12 cellular contexts compared by ENCODE assay signal in the genomic region with DNA sequence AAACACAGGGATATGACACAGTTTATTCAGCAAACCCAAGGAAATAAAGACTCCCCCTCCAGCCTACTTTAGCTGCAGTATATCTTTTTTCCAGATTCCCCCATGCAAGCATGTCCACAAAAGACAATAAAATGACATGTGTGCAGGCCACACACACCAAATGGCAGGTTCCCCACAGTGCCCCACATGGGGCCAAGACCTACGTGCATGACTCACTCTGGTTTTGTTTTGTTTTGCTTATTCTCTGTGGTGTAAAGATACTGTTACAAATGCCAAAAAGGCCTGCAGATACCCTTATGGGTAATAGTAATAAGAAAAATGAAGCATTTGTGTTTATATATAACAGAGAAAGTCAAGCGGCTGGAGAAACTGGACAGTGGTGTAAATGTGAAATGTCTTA.
DNase-seq lines count a peak whose midpoint lies in the region; ATAC-seq and TF ChIP-seq lines count a peak whose summit lies in the region.
"Had no signal": no experiment of that assay in that cellular context is flagged by ENCODE, and none has a peak within 500 bp of the region (broad histone marks: within the 10 kb centered on the region; RNA-seq: fewer than 3 reads in every experiment).

No MANE protein-coding gene starts in this region.

- peak; percentile 72 for ATAC-seq in stimulated activated effector memory CD8-positive, alpha-beta T cell treated with anti-CD3 and anti-CD28 coated beads, Interleukin-12 subunit alpha, Interleukin-12 subunit beta, amount 100 ng/mL, for 72 hours

- no peak overlapping the region for H3K9ac ChIP-seq in mammary epithelial cell (ENCODE audit: insufficient read depth, low read length)

- no peaks in the 10 kb centered on the region for H3K4me1 ChIP-seq in breast epithelium
- H3K4me1 ChIP-seq in mammary epithelial cell (ENCODE audit: insufficient read depth, low read length), result peaks cover 4% of the 10 kb centered on the region

- H3K36me3 Mint-ChIP-seq in MCF 10A (ENCODE audit: insufficient read depth, unreplicated experiment), result no peaks in the 10 kb centered on the region
- H3K36me3 Mint-ChIP-seq in stimulated activated effector memory CD8-positive, alpha-beta T cell treated with anti-CD3 and anti-CD28 coated beads, Interleukin-12 subunit alpha, Interleukin-12 subunit beta, amount 100 ng/mL, for 72 hours, result peaks cover 12% of the 10 kb centered on the region
- H3K36me3 Mint-ChIP-seq: CD4-positive, CD25-positive, alpha-beta regulatory T cell had no signal

- no peak for TF ChIP-seq POLR2A in breast epithelium (IDR thresholded peaks at IDR 0.05)

- CTCF ChIA-PET in MCF 10A (lab: Yijun Ruan, JAX), result interaction anchor here (0.6 to 1.0 kb wide), 3 partner anchors 10 to 21 kb away, joined by 3 read pairs; no protein-coding TSS in a partner anchor
- CTCF ChIA-PET in mammary epithelial cell (lab: Charles Lee; ENCODE audit: low non-redundant PET), result no interaction called here

- no peaks in the 10 kb centered on the region for H3K36me3 ChIP-seq in breast epithelium
- no peaks in the 10 kb centered on the region for H3K36me3 ChIP-seq in mammary epithelial cell (ENCODE audit: insufficient read depth, low read length)

- no peak overlapping the region for H3K4me2 ChIP-seq in mammary epithelial cell (ENCODE audit: insufficient read depth, low read depth, low read length)

- in situ Hi-C loops in mammary epithelial cell (cut with MboI; ENCODE audit: low sequenced_read_pairs in 2 of 2), result no loop called here

- POLR2A ChIA-PET in MCF 10A (lab: Yijun Ruan, JAX), result interaction anchor here (0.6 kb wide), 1 partner anchor 93 kb away, joined by 3 read pairs; no protein-coding TSS in a partner anchor

- DNase-seq in MCF 10A (ENCODE audit: unreplicated experiment) (peak; percentile 85), breast epithelium (ENCODE audit: low spot score in 2 of 2) (no peak), NCI-H146 treated with DMSO at 0.1 percent for 48 hours (lab: John Stamatoyannopoulos, UW; ENCODE audit: unreplicated experiment) (peak; percentile 39), mammary epithelial cell (peak; percentile 17), SW 1271 (lab: John Stamatoyannopoulos, UW) (no peak), putamen (ENCODE audit: low spot score) (no peak), NOMO-1 treated with DMSO at 0.1 percent for 48 hours (lab: John Stamatoyannopoulos, UW; ENCODE audit: unreplicated experiment) (no peak)
- peak in 1 of 2 donors; percentile 53 for DNase-seq in stimulated activated effector memory CD8-positive, alpha-beta T cell treated with anti-CD3 and anti-CD28 coated beads, Interleukin-12 subunit alpha, Interleukin-12 subunit beta, amount 100 ng/mL, for 72 hours (ENCODE audit: low spot score in 2 of 2)
- DNase-seq: NCI-H1092, SIG-M5, substantia nigra had no signal

- no peaks in the 10 kb centered on the region for H3K27me3 Mint-ChIP-seq in MCF 10A (ENCODE audit: insufficient read depth, unreplicated experiment)
- H3K27me3 Mint-ChIP-seq: CD4-positive, CD25-positive, alpha-beta regulatory T cell had no signal

- H3K27me3 ChIP-seq in breast epithelium (no peaks in the 10 kb centered on the region), mammary epithelial cell (ENCODE audit: insufficient read depth, low read length) (no peaks in the 10 kb centered on the region)

- dilution Hi-C loops in mammary epithelial cell (cut with HindIII; ENCODE audit: low sequenced_read_pairs), result no loop called here

- no peaks in the 10 kb centered on the region for H3K79me2 ChIP-seq in mammary epithelial cell (ENCODE audit: insufficient read depth, low read length)

- no peaks in the 10 kb centered on the region for H4K20me1 ChIP-seq in mammary epithelial cell (ENCODE audit: insufficient read depth, low read length)

- no TSS peak for BruUV-seq in MCF 10A (replicated peaks; lab: Mats Ljungman, UMichigan)
- BruUV-seq in mammary epithelial cell (replicated peaks; lab: Mats Ljungman, UMichigan), result no TSS peak

- no peak overlapping the region for H3K4me3 ChIP-seq in breast epithelium
- H3K4me3 ChIP-seq in mammary epithelial cell (replicated peaks in 1 of 3; ENCODE audit: insufficient read depth in 1 of 3, low read depth in 2 of 3, low read length in 3 of 3), result no peak overlapping the region

- no peak overlapping the region for H2AFZ ChIP-seq in mammary epithelial cell (ENCODE audit: low read depth, low read length)

- H3K4me3 Mint-ChIP-seq in MCF 10A (ENCODE audit: unreplicated experiment), result peak overlapping the region; percentile 0
- H3K4me3 Mint-ChIP-seq in stimulated activated effector memory CD8-positive, alpha-beta T cell treated with anti-CD3 and anti-CD28 coated beads, Interleukin-12 subunit alpha, Interleukin-12 subunit beta, amount 100 ng/mL, for 72 hours, result peak overlapping the region; percentile 69
- H3K4me3 Mint-ChIP-seq: CD4-positive, CD25-positive, alpha-beta regulatory T cell had no signal

- TF ChIP-seq CTCF in MCF 10A (IDR thresholded peaks at IDR 0.05; ENCODE audit: unreplicated experiment), result no peak
- no peak for TF ChIP-seq CTCF in breast epithelium (IDR thresholded peaks at IDR 0.05)
- no peak for TF ChIP-seq CTCF in mammary epithelial cell (conservative IDR thresholded peaks at IDR 0.05 in 1 of 2, IDR thresholded peaks at IDR 0.05 in 1 of 2; ENCODE audit: extremely low read depth in 1 of 2, insufficient read depth in 1 of 2, low read depth in 1 of 2, low read length in 2 of 2)

- intact Hi-C loops in MCF 10A (cut with micrococcal nuclease), result no loop called here
- intact Hi-C loops in breast epithelium (cut with DNase I; ENCODE audit: low total_unique reads), result no loop called here
- intact Hi-C loops in mammary epithelial cell (cut with micrococcal nuclease), result no loop called here

- H3K27ac Mint-ChIP-seq in MCF 10A (ENCODE audit: low read depth, unreplicated experiment), result peak overlapping the region; percentile 20
- peak overlapping the region; percentile 63 for H3K27ac Mint-ChIP-seq in stimulated activated effector memory CD8-positive, alpha-beta T cell treated with anti-CD3 and anti-CD28 coated beads, Interleukin-12 subunit alpha, Interleukin-12 subunit beta, amount 100 ng/mL, for 72 hours
- H3K27ac Mint-ChIP-seq: CD4-positive, CD25-positive, alpha-beta regulatory T cell had no signal

- 69% methylated on average over 2 of the region's 2 CpGs for WGBS in mammary epithelial cell (ENCODE audit: low coverage, missing lambda C conversion rate)

- H3K9me3 Mint-ChIP-seq in MCF 10A (ENCODE audit: unreplicated experiment), result peaks cover 4% of the 10 kb centered on the region
- H3K9me3 Mint-ChIP-seq in stimulated activated effector memory CD8-positive, alpha-beta T cell treated with anti-CD3 and anti-CD28 coated beads, Interleukin-12 subunit alpha, Interleukin-12 subunit beta, amount 100 ng/mL, for 72 hours, result no peaks in the 10 kb centered on the region
- H3K9me3 Mint-ChIP-seq: CD4-positive, CD25-positive, alpha-beta regulatory T cell had no signal

- peaks cover 34% of the 10 kb centered on the region for H3K4me1 Mint-ChIP-seq in MCF 10A (ENCODE audit: insufficient read depth, unreplicated experiment)
- peaks cover 26% of the 10 kb centered on the region for H3K4me1 Mint-ChIP-seq in stimulated activated effector memory CD8-positive, alpha-beta T cell treated with anti-CD3 and anti-CD28 coated beads, Interleukin-12 subunit alpha, Interleukin-12 subunit beta, amount 100 ng/mL, for 72 hours

- H3K27ac ChIP-seq in breast epithelium, result no peak overlapping the region
- H3K27ac ChIP-seq in mammary epithelial cell (ENCODE audit: insufficient read depth, low read depth, low read length), result no peak overlapping the region

- no peaks in the 10 kb centered on the region for H3K9me3 ChIP-seq in breast epithelium
- no peaks in the 10 kb centered on the region for H3K9me3 ChIP-seq in mammary epithelial cell (replicated peaks; ENCODE audit: insufficient read depth, low read length)

Comparison
In these comparisons a context has a peak if more than half of its experiments do, and no peak if none do; other contexts are left out.
1. DNase-seq: peak in MCF 10A (single experiment), NCI-H146 treated with DMSO at 0.1 percent for 48 hours (single experiment) and mammary epithelial cell (single experiment); none in breast epithelium (0 of 2), SW 1271 (0 of 2), putamen (single experiment) and NOMO-1 treated with DMSO at 0.1 percent for 48 hours (single experiment).